In the genomic region with DNA sequence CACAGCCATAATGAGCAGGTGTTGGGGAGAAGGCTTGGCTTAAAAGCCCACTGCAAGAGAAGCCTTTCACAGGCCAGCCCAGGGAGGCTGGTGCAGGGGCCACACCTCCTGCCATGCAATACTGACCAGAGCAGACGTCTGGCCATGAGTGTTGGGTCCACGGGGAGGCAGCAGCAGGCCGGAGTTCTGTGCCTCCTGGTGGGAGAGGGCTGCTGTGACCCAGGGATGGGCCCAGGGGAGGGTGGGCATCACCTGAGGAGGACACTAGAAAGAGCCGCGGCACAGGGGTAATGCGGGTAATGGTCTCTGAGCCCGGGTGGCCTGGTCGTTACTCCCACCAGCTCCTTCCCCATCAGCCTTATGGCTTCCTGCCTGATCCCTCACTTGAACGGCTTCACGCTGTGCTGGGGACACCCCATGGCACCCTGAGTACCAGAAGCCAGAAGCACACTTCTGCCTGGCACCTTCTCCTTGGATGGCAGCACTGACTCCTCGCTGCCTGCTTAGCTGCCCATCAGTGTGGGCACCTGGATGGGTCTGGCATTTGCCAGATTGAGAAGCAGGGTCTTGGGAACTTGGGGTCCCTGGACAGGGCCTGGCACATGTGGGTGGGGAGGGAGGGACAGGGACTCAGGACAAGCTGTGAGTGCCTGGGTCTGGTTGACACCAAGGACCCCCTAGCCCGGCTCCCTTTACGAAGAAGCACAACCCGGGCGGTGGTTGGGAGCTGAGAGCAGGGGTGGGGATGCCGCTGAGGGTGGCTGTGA, we compare ENCODE assay signal across 12 cellular contexts.
DNase-seq lines count a peak whose midpoint lies in the region; ATAC-seq, FAIRE-seq and TF ChIP-seq lines count a peak whose summit lies in the region.
"Had no signal": no experiment of that assay in that cellular context is flagged by ENCODE, and none has a peak within 500 bp of the region (broad histone marks: within the 10 kb centered on the region; RNA-seq: fewer than 3 reads in every experiment).

No MANE protein-coding gene starts in this region.

- no peak for FAIRE-seq in kidney (lab: Jason Lieb, UNC)

- peaks cover 1 to 5% (median 2%) of the 10 kb centered on the region in 3 donors for H3K27me3 Mint-ChIP-seq in CD14-positive monocyte (ENCODE audit: low read depth in 3 of 3)

- H3K4me3 ChIP-seq in body of pancreas (no peak overlapping the region), kidney (ENCODE audit: low read length in 2 of 2) (no peak overlapping the region)

- TF ChIP-seq CTCF in CD14-positive monocyte (IDR thresholded peaks at IDR 0.05) = no peak
- TF ChIP-seq CTCF in body of pancreas (IDR thresholded peaks at IDR 0.05) = no peak
- no peak for TF ChIP-seq CTCF in kidney (IDR thresholded peaks at IDR 0.05; ENCODE audit: borderline replicate concordance, extremely low read depth, insufficient read depth)

- no peaks in the 10 kb centered on the region for H3K36me3 ChIP-seq in body of pancreas (replicated peaks in 1 of 2; ENCODE audit: insufficient read depth in 1 of 2, low read depth in 2 of 2)
- peaks cover 0 to 3% of the 10 kb centered on the region in 2 donors for H3K36me3 ChIP-seq in kidney (ENCODE audit: control insufficient read depth in 1 of 2, insufficient read depth in 2 of 2, low read length in 2 of 2)

- intact Hi-C loops in CD14-positive monocyte (cut with micrococcal nuclease) (no loop called here), body of pancreas (cut with DNase I) (loop anchor here (10.0 kb wide), 1 partner anchor 102 kb away; no protein-coding TSS in a partner anchor), kidney (cut with DNase I) (no loop called here)

- no peaks in the 10 kb centered on the region for H3K27me3 ChIP-seq in body of pancreas

- peaks cover 0 to under 1% (median 0%) of the 10 kb centered on the region in 7 donors for H3K9me3 Mint-ChIP-seq in CD14-positive monocyte

- 80 to 91% methylated on average over 13 to 16 of the region's 16 CpGs for WGBS in body of pancreas, 2 donors

- H3K27ac ChIP-seq in body of pancreas (peak overlapping the region; percentile 35 to 91 (median 86)), kidney (ENCODE audit: low read depth in 2 of 2, low read length in 2 of 2) (peak overlapping the region; percentile 60 to 71)

- H3K4me1 Mint-ChIP-seq in CD14-positive monocyte = peaks cover 32% of the 10 kb centered on the region

- H3K4me1 ChIP-seq in body of pancreas (peaks cover 60% of the 10 kb centered on the region), kidney (ENCODE audit: control insufficient read depth in 1 of 2, insufficient read depth in 1 of 2, low read depth in 1 of 2, low read length in 2 of 2) (peaks cover 30 to 59% of the 10 kb centered on the region in 2 donors)

- peaks cover 12 to 15% of the 10 kb centered on the region in 2 donors for H3K36me3 Mint-ChIP-seq in CD14-positive monocyte

- H3K9ac ChIP-seq in kidney (ENCODE audit: low read length in 2 of 2) = no peak overlapping the region

- DNase-seq in CD14-positive monocyte (ENCODE audit: low spot score) = peak; percentile 40
- DNase-seq in body of pancreas = peak in 1 of 4 donors; percentile 8
- peak; percentile 73 for DNase-seq in kidney
- peak; percentile 64 for DNase-seq in pons (ENCODE audit: low spot score)
- DNase-seq in COR-L47 (lab: John Stamatoyannopoulos, UW) = no peak
- DNase-seq in activated CD4-positive, alpha-beta T cell treated with anti-CD3 and anti-CD28 coated beads, Interleukin-2, amount 50 U/mL, for 48 hours = no peak
- DNase-seq in Kasumi-1 (lab: John Stamatoyannopoulos, UW) = no peak
- DNase-seq: activated CD4-positive, alpha-beta T cell treated with anti-CD3 and anti-CD28 coated beads, Interleukin-2, amount 50 U/mL, for 1 hour; activated naive CD4-positive, alpha-beta T cell; NCI-H1694 treated with DMSO at 0.1 percent for 48 hours; SW 1271 had no signal

- ATAC-seq in body of pancreas = no peak
- ATAC-seq in GM21390 (IDR thresholded peaks at IDR 0.05; ENCODE audit: unreplicated experiment) = no peak

- no peaks in the 10 kb centered on the region for H3K9me3 ChIP-seq in body of pancreas
- H3K9me3 ChIP-seq in kidney (ENCODE audit: control insufficient read depth in 1 of 2, low read length in 2 of 2) = no peaks in the 10 kb centered on the region

- H3K4me3 Mint-ChIP-seq in CD14-positive monocyte = no peak overlapping the region

- TF ChIP-seq POLR2A in body of pancreas (IDR thresholded peaks at IDR 0.05) = no peak

- H3K27ac Mint-ChIP-seq in CD14-positive monocyte = peak overlapping the region in 1 of 7 donors; percentile 26

Comparison
In these comparisons a context has a peak if more than half of its experiments do, and no peak if none do; other contexts are left out.
1. DNase-seq: peak in CD14-positive monocyte (single experiment), kidney (single experiment) and pons (single experiment); none in COR-L47 (single experiment), activated CD4-positive, alpha-beta T cell treated with anti-CD3 and anti-CD28 coated beads, Interleukin-2, amount 50 U/mL, for 48 hours (0 of 2) and Kasumi-1 (0 of 2).